ENCODE assay signal across 8 cellular contexts in the genomic region with DNA sequence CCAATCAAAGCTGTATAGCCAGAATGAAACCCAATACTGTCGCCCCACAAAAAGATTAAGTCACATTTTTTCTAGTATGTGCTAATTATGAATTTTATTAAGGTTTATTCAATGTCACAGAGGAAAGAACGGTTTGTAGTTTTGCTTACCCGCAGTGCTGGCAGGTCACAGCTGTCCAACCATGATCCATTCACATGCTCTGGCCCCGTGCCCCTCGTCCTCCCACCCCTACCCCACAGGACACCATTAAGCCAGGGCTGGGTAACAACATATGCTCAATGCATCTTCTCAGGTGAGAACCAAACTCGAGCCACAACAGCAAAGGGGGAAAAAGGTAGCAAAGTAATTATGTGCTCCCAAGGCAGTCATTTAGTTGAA. TPM values are rescaled to one million over a fixed set of nuclear protein-coding genes. Genes with fewer than 3 reads are reported as not detected.
DNase-seq lines count a peak whose midpoint lies in the region; ATAC-seq, FAIRE-seq and TF ChIP-seq lines count a peak whose summit lies in the region.

No MANE protein-coding gene starts in this region.

- peak in 1 of 2 experiments; percentile 2; a peak in 1 of 6 replicates for ATAC-seq in A549
- ATAC-seq in HG03108 (IDR thresholded peaks at IDR 0.05; ENCODE audit: unreplicated experiment) = no peak
- no peak for ATAC-seq in GM18873 (IDR thresholded peaks at IDR 0.05; ENCODE audit: low FRiP score, unreplicated experiment)
- ATAC-seq in HG03342 (IDR thresholded peaks at IDR 0.05; ENCODE audit: unreplicated experiment) = no peak

- H3K9ac ChIP-seq in HUES48 (ENCODE audit: low read depth, low read length) (peak overlapping the region; percentile 23; the same call in 1 of the 2 replicates), muscle layer of colon (ENCODE audit: low read length) (no peak overlapping the region)

- DNase-seq in A549 (ENCODE audit: low read depth in 1 of 2, low spot score in 1 of 2) = no peak
- DNase-seq in brain microvascular endothelial cell = no peak
- DNase-seq in small intestine = no peak

- peak overlapping the region; percentile 19 for H3K4me3 ChIP-seq in A549
- H3K4me3 ChIP-seq in HUES48 (ENCODE audit: low read depth, low read length) = peak overlapping the region; percentile 94
- H3K4me3 ChIP-seq in brain microvascular endothelial cell (ENCODE audit: low read depth, low read length) = peak overlapping the region; percentile 80
- peak overlapping the region in 1 of 2 donors; percentile 38 for H3K4me3 ChIP-seq in muscle layer of colon (ENCODE audit: low read depth in 1 of 2, low read length in 2 of 2)
- no peak overlapping the region for H3K4me3 ChIP-seq in small intestine (ENCODE audit: low read depth in 1 of 2, low read length in 2 of 2)

- TF ChIP-seq CTCF in A549 (IDR thresholded peaks at IDR 0.05) (no peak), brain microvascular endothelial cell (IDR thresholded peaks at IDR 0.05; ENCODE audit: low read depth, low read length, missing control alignments) (no peak)

- WGBS in A549 (ENCODE audit: missing lambda C conversion rate) = 75% methylated on average over 6 of the region's 6 CpGs
- 39% methylated on average over 6 of the region's 6 CpGs for WGBS in small intestine, 3 donors

- TF ChIP-seq POLR2A in A549 (IDR thresholded peaks at IDR 0.05; ENCODE audit: low read length) = no peak

- no peak for TF ChIP-seq RAD21 in A549 (conservative IDR thresholded peaks at IDR 0.05 in 1 of 2, IDR thresholded peaks at IDR 0.05 in 1 of 2)

- peak overlapping the region; percentile 71 for H3K4me2 ChIP-seq in A549

- peak overlapping the region; percentile 39 to 94; a peak in 5 of 6 replicates for H3K27ac ChIP-seq in A549
- H3K27ac ChIP-seq in HUES48 (ENCODE audit: low read depth, low read length) = peak overlapping the region; percentile 54
- no peak overlapping the region for H3K27ac ChIP-seq in brain microvascular endothelial cell
- peak overlapping the region; percentile 53 for H3K27ac ChIP-seq in muscle layer of colon (ENCODE audit: low read depth, low read length)
- no peak overlapping the region for H3K27ac ChIP-seq in small intestine (ENCODE audit: low read depth in 1 of 2, low read length in 1 of 2)

- POLR2A ChIA-PET in A549 (lab: Yijun Ruan, JAX) = interaction anchor here (0.7 to 1.3 kb wide), 12 partner anchors 8 to 323 kb away, joined by 3 to 13 read pairs (median 4); a partner anchor contains a TSS

- in situ Hi-C loops in brain microvascular endothelial cell (cut with HindIII; ENCODE audit: low pct_ligation_motif_present, low sequenced_read_pairs) = no loop called here

- TF ChIP-seq EP300 in A549 (IDR thresholded peaks at IDR 0.05) = no peak

- CTCF ChIA-PET in A549 (lab: Yijun Ruan, JAX) = interaction anchor here (0.8 to 1.6 kb wide), 10 partner anchors 9 to 204 kb away, joined by 3 to 9 read pairs (median 4); a partner anchor contains a TSS

- H3K4me1 ChIP-seq in A549 (peaks cover 5% of the 10 kb centered on the region; the same call in 1 of the 3 replicates), HUES48 (ENCODE audit: control insufficient read depth, insufficient read depth, low read length) (peaks cover 8% of the 10 kb centered on the region), muscle layer of colon (ENCODE audit: insufficient read depth, low read length) (peaks cover 6% of the 10 kb centered on the region), small intestine (ENCODE audit: control insufficient read depth in 2 of 2, insufficient read depth in 1 of 2, low read depth in 1 of 2, low read length in 1 of 2) (no peaks in the 10 kb centered on the region)

- peaks cover 16% of the 10 kb centered on the region for H3K36me3 ChIP-seq in HUES48 (ENCODE audit: control insufficient read depth, insufficient read depth, low read length)
- H3K36me3 ChIP-seq in brain microvascular endothelial cell (replicated peaks) = peaks cover 7% of the 10 kb centered on the region
- H3K36me3 ChIP-seq in muscle layer of colon (ENCODE audit: insufficient read depth, low read length) = peaks cover 8% of the 10 kb centered on the region
- peaks cover 4 to 5% of the 10 kb centered on the region in 2 donors for H3K36me3 ChIP-seq in small intestine (ENCODE audit: control insufficient read depth in 2 of 2, insufficient read depth in 2 of 2, low read length in 2 of 2)

- FAIRE-seq in A549 (lab: Jason Lieb, UNC) = no peak
- no peak for FAIRE-seq in small intestine (lab: Jason Lieb, UNC)

- H3K9me3 ChIP-seq in A549 (no peaks in the 10 kb centered on the region), HUES48 (ENCODE audit: control insufficient read depth, insufficient read depth, low read length) (no peaks in the 10 kb centered on the region), muscle layer of colon (ENCODE audit: low read length) (no peaks in the 10 kb centered on the region), small intestine (ENCODE audit: control insufficient read depth, low read depth) (no peaks in the 10 kb centered on the region)

- H3K27me3 ChIP-seq in HUES48 (ENCODE audit: control insufficient read depth, insufficient read depth, low read length) (no peaks in the 10 kb centered on the region), brain microvascular endothelial cell (replicated peaks) (no peaks in the 10 kb centered on the region), muscle layer of colon (ENCODE audit: control insufficient read depth in 1 of 2, insufficient read depth in 2 of 2, low read length in 2 of 2) (no peaks in the 10 kb centered on the region), small intestine (ENCODE audit: control insufficient read depth in 2 of 2, insufficient read depth in 2 of 2, low read length in 2 of 2) (no peaks in the 10 kb centered on the region)

TF ChIP-seq in A549, 52 proteins besides CTCF, POLR2A, EP300 and RAD21:
- TF ChIP-seq PHF8 (IDR thresholded peaks at IDR 0.05; ENCODE audit: borderline replicate concordance, low read depth) = no peak
- TF ChIP-seq ZFP36 (IDR thresholded peaks at IDR 0.05; ENCODE audit: borderline replicate concordance, partially characterized antibody) = no peak
- no peak for TF ChIP-seq ESRRA (IDR thresholded peaks at IDR 0.05; ENCODE audit: borderline replicate concordance, low read length)
- TF ChIP-seq RCOR1 (IDR thresholded peaks at IDR 0.05; ENCODE audit: low read depth, low read length) = no peak
- TF ChIP-seq FOXS1 (CRISPR knock-in tag; IDR thresholded peaks at IDR 0.05) = no peak
- TF ChIP-seq, protein P1, sequence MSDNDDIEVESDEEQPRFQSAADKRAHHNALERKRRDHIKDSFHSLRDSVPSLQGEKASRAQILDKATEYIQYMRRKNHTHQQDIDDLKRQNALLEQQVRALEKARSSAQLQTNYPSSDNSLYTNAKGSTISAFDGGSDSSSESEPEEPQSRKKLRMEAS (IDR thresholded peaks at IDR 0.05) = no peak
- TF ChIP-seq CHD2 (IDR thresholded peaks at IDR 0.05; ENCODE audit: low read length, partially characterized antibody) = no peak
- TF ChIP-seq KDM1A (IDR thresholded peaks at IDR 0.05; ENCODE audit: low read depth) = no peak
- no peak for TF ChIP-seq HOXA7 (CRISPR knock-in tag; IDR thresholded peaks at IDR 0.05)
- no peak for TF ChIP-seq NR3C1 (IDR thresholded peaks at IDR 0.05)
- TF ChIP-seq, protein P2, sequence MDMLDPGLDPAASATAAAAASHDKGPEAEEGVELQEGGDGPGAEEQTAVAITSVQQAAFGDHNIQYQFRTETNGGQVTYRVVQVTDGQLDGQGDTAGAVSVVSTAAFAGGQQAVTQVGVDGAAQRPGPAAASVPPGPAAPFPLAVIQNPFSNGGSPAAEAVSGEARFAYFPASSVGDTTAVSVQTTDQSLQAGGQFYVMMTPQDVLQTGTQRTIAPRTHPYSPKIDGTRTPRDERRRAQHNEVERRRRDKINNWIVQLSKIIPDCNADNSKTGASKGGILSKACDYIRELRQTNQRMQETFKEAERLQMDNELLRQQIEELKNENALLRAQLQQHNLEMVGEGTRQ (IDR thresholded peaks at IDR 0.05) = no peak
TF ChIP-seq in A549: peak in this region for 0.

RNA-seq across cellular contexts. Expression of a gene that starts 0.6 kb away (rescaled TPM):
- polyA plus RNA-seq in A549 (2011; rRNA removed) (7.9 and 8.5 TPM in 2 replicates), A549 (2017; fragmentation: RNase III; extraction: RNeasy Plus Mini Kit Qiagen cat#74134 plus additional on column Dnase treatment) (14.6 to 17.8 TPM (median 17.3 TPM) in 3 replicates), small intestine (1 to 10 TPM; 2.2 to 8.2 (median 2.7) TPM)
- polyA plus RNA-seq in A549 (2012; cell fraction: cytosol; rRNA removed) = 20.6 and 24.2 TPM in 2 replicates
- 113 and 149 TPM in 2 replicates for polyA plus RNA-seq in A549 (2012; cell fraction: nucleus; rRNA removed)
- 14.7 and 15.0 TPM in 2 replicates for polyA minus RNA-seq in A549 (2011; rRNA and poly(A)+ RNA removed)

RNA-seq across cellular contexts. Expression of a gene that starts 36.7 kb away (rescaled TPM):
- polyA plus RNA-seq in A549 (2011; rRNA removed) (43.4 and 53.5 TPM in 2 replicates), A549 (2017; fragmentation: RNase III; extraction: RNeasy Plus Mini Kit Qiagen cat#74134 plus additional on column Dnase treatment) (102 to 105 TPM (median 104 TPM) in 3 replicates), small intestine (10 to 100 TPM; 63.2 to 93.5 (median 67.0) TPM)
- 126 and 151 TPM in 2 replicates for polyA plus RNA-seq in A549 (2012; cell fraction: cytosol; rRNA removed)
- polyA plus RNA-seq in A549 (2012; cell fraction: nucleus; rRNA removed) = 315 and 362 TPM in 2 replicates
- 63.6 and 110 TPM in 2 replicates for polyA minus RNA-seq in A549 (2011; rRNA and poly(A)+ RNA removed)

RNA-seq across cellular contexts. Expression of a gene that starts 37.5 kb away (rescaled TPM):
- polyA plus RNA-seq in A549 (2011; rRNA removed) = 31.1 and 34.3 TPM in 2 replicates
- polyA plus RNA-seq in A549 (2012; cell fraction: cytosol; rRNA removed) = 10.4 and 14.4 TPM in 2 replicates
- polyA plus RNA-seq in A549 (2012; cell fraction: nucleus; rRNA removed) = 14.9 and 17.1 TPM in 2 replicates
- polyA plus RNA-seq in A549 (2017; fragmentation: RNase III; extraction: RNeasy Plus Mini Kit Qiagen cat#74134 plus additional on column Dnase treatment) = 16.0 to 17.9 TPM (median 17.2 TPM) in 3 replicates
- polyA minus RNA-seq in A549 (2011; rRNA and poly(A)+ RNA removed) = 101 and 107 TPM in 2 replicates
- polyA plus RNA-seq in small intestine = 100 to 1,000 TPM in 1 of 3 donors, 10 to 100 TPM in 2; 20.6 to 111 (median 67.6) TPM

RNA-seq across cellular contexts. Expression of a gene that starts 37.6 kb away (rescaled TPM):
- polyA plus RNA-seq in A549 (2011; rRNA removed) (11.8 TPM in 2 replicates), A549 (2017; fragmentation: RNase III; extraction: RNeasy Plus Mini Kit Qiagen cat#74134 plus additional on column Dnase treatment) (15.7 to 16.7 TPM (median 15.9 TPM) in 3 replicates), small intestine (10 to 100 TPM; 28.6 to 96.6 (median 80.8) TPM)
- polyA plus RNA-seq in A549 (2012; cell fraction: cytosol; rRNA removed) = 22.1 and 25.8 TPM in 2 replicates
- 45.2 and 46.8 TPM in 2 replicates for polyA plus RNA-seq in A549 (2012; cell fraction: nucleus; rRNA removed)
- 12.9 and 14.4 TPM in 2 replicates for polyA minus RNA-seq in A549 (2011; rRNA and poly(A)+ RNA removed)

RNA-seq across cellular contexts. Expression of a gene that starts 44.7 kb away (rescaled TPM):
- polyA plus RNA-seq in A549 (2011; rRNA removed) = 13.5 and 17.4 TPM in 2 replicates
- polyA plus RNA-seq in A549 (2012; cell fraction: cytosol; rRNA removed) = 17.8 and 28.0 TPM in 2 replicates
- 46.1 and 47.2 TPM in 2 replicates for polyA plus RNA-seq in A549 (2012; cell fraction: nucleus; rRNA removed)
- polyA plus RNA-seq in A549 (2017; fragmentation: RNase III; extraction: RNeasy Plus Mini Kit Qiagen cat#74134 plus additional on column Dnase treatment) = 26.2 to 30.2 TPM (median 30.1 TPM) in 3 replicates
- polyA minus RNA-seq in A549 (2011; rRNA and poly(A)+ RNA removed) = 12.7 and 16.0 TPM in 2 replicates
- 10 to 100 TPM in 1 of 3 donors, 1 to 10 TPM in 2; 6.5 to 15.9 (median 6.7) TPM for polyA plus RNA-seq in small intestine

Comparison
In these comparisons a context has a peak if more than half of its experiments do, and no peak if none do; other contexts are left out.
1. H3K27ac ChIP-seq: peak in A549 (2 of 2), HUES48 (single experiment) and muscle layer of colon (single experiment); none in brain microvascular endothelial cell (single experiment) and small intestine (0 of 2).
2. H3K4me3 ChIP-seq: peak in A549 (single experiment), HUES48 (single experiment) and brain microvascular endothelial cell (single experiment); none in small intestine (0 of 2).